Comparison of ENCODE assay signal across 1 cellular context in genomic region chr4:77156912-77157858, GRCh38.
A peak's percentile ranks its signal among the peaks of the same experiment; 100 is the strongest.
TF ChIP-seq lines count a peak whose summit lies in the region.

A gene with protein sequence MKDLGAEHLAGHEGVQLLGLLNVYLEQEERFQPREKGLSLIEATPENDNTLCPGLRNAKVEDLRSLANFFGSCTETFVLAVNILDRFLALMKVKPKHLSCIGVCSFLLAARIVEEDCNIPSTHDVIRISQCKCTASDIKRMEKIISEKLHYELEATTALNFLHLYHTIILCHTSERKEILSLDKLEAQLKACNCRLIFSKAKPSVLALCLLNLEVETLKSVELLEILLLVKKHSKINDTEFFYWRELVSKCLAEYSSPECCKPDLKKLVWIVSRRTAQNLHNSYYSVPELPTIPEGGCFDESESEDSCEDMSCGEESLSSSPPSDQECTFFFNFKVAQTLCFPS (plus strand): TSS chr4:77157207. CDS start chr4:77158533, 1,326 bp downstream.

TF ChIP-seq in HepG2, 621 proteins besides CTCF, POLR2A, EP300 and RAD21 (continued from another document and continues in another):
- TF ChIP-seq, protein P1, sequence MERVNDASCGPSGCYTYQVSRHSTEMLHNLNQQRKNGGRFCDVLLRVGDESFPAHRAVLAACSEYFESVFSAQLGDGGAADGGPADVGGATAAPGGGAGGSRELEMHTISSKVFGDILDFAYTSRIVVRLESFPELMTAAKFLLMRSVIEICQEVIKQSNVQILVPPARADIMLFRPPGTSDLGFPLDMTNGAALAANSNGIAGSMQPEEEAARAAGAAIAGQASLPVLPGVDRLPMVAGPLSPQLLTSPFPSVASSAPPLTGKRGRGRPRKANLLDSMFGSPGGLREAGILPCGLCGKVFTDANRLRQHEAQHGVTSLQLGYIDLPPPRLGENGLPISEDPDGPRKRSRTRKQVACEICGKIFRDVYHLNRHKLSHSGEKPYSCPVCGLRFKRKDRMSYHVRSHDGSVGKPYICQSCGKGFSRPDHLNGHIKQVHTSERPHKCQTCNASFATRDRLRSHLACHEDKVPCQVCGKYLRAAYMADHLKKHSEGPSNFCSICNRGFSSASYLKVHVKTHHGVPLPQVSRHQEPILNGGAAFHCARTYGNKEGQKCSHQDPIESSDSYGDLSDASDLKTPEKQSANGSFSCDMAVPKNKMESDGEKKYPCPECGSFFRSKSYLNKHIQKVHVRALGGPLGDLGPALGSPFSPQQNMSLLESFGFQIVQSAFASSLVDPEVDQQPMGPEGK (CRISPR knock-in tag; IDR thresholded peaks at IDR 0.05): peak; percentile 81
- TF ChIP-seq, protein P2, sequence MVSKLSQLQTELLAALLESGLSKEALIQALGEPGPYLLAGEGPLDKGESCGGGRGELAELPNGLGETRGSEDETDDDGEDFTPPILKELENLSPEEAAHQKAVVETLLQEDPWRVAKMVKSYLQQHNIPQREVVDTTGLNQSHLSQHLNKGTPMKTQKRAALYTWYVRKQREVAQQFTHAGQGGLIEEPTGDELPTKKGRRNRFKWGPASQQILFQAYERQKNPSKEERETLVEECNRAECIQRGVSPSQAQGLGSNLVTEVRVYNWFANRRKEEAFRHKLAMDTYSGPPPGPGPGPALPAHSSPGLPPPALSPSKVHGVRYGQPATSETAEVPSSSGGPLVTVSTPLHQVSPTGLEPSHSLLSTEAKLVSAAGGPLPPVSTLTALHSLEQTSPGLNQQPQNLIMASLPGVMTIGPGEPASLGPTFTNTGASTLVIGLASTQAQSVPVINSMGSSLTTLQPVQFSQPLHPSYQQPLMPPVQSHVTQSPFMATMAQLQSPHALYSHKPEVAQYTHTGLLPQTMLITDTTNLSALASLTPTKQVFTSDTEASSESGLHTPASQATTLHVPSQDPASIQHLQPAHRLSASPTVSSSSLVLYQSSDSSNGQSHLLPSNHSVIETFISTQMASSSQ (IDR thresholded peaks at IDR 0.05; ENCODE audit: low read depth): no peak
- TF ChIP-seq, protein P2 (CRISPR knock-in tag; IDR thresholded peaks at IDR 0.05; ENCODE audit: borderline replicate concordance): peak; percentile 35; the same call in 1 of the 2 replicates
- TF ChIP-seq ZNF891 (CRISPR knock-in tag; IDR thresholded peaks at IDR 0.05) (no peak), GPBP1L1 (CRISPR knock-in tag; IDR thresholded peaks at IDR 0.05) (no peak), ZSCAN12 (CRISPR knock-in tag; IDR thresholded peaks at IDR 0.05) (0 out of 2 replicates have a peak, but pooled peaks have one; percentile 16), BRF2 (CRISPR knock-in tag; IDR thresholded peaks at IDR 0.05) (no peak; the same call in 1 of the 2 replicates), ZNF629 (CRISPR knock-in tag; conservative IDR thresholded peaks at IDR 0.05) (no peak), CBFB (CRISPR knock-in tag; IDR thresholded peaks at IDR 0.05) (peak; percentile 45; the same call in 1 of the 2 replicates), MTF1 (CRISPR knock-in tag; IDR thresholded peaks at IDR 0.05) (no peak), NR2F1 (CRISPR knock-in tag; IDR thresholded peaks at IDR 0.05) (peak in 1 of 2 experiments; percentile 66; a peak in 2 of 4 replicates), ZNF549 (CRISPR knock-in tag; IDR thresholded peaks at IDR 0.05) (no peak), PRMT3 (CRISPR knock-in tag; IDR thresholded peaks at IDR 0.05; ENCODE audit: borderline replicate concordance, low read depth) (no peak), RBM39 (IDR thresholded peaks at IDR 0.05; ENCODE audit: low read depth, low read length, poor library complexity, severe bottlenecking) (peak; percentile 97), MTF2 (CRISPR knock-in tag; IDR thresholded peaks at IDR 0.05; ENCODE audit: borderline replicate concordance) (no peak), RFX3 (CRISPR knock-in tag; IDR thresholded peaks at IDR 0.05) (no peak), ZNF460 (CRISPR knock-in tag; IDR thresholded peaks at IDR 0.05; ENCODE audit: borderline replicate concordance) (no peak), MYNN (CRISPR knock-in tag; IDR thresholded peaks at IDR 0.05; ENCODE audit: low read depth) (no peak), GLI4 (CRISPR knock-in tag; IDR thresholded peaks at IDR 0.05; ENCODE audit: borderline replicate concordance) (no peak), ZNF20 (CRISPR knock-in tag; IDR thresholded peaks at IDR 0.05) (no peak), ZNF556 (CRISPR knock-in tag; IDR thresholded peaks at IDR 0.05; ENCODE audit: borderline replicate concordance) (peak; percentile 23; the same call in 1 of the 2 replicates), ZNF160 (CRISPR knock-in tag; IDR thresholded peaks at IDR 0.05) (no peak), ZXDC (CRISPR knock-in tag; IDR thresholded peaks at IDR 0.05) (0 out of 2 replicates have a peak, but pooled peaks have one; percentile 63), ESRRA (CRISPR knock-in tag; IDR thresholded peaks at IDR 0.05; ENCODE audit: low read depth) (peak; percentile 55; the same call in 1 of the 2 replicates), GZF1 (CRISPR knock-in tag; IDR thresholded peaks at IDR 0.05) (no peak), TCF12 (IDR thresholded peaks at IDR 0.05) (no peak), TCF12 (CRISPR knock-in tag; IDR thresholded peaks at IDR 0.05) (0 out of 2 replicates have a peak, but pooled peaks have one; percentile 40), ZNF337 (CRISPR knock-in tag; IDR thresholded peaks at IDR 0.05; ENCODE audit: borderline replicate concordance, low read depth) (no peak), ZNF792 (CRISPR knock-in tag; IDR thresholded peaks at IDR 0.05) (no peak), MEF2D (CRISPR knock-in tag; IDR thresholded peaks at IDR 0.05) (no peak), ZNF446 (CRISPR knock-in tag; IDR thresholded peaks at IDR 0.05) (no peak)
- TF ChIP-seq, protein P3, sequence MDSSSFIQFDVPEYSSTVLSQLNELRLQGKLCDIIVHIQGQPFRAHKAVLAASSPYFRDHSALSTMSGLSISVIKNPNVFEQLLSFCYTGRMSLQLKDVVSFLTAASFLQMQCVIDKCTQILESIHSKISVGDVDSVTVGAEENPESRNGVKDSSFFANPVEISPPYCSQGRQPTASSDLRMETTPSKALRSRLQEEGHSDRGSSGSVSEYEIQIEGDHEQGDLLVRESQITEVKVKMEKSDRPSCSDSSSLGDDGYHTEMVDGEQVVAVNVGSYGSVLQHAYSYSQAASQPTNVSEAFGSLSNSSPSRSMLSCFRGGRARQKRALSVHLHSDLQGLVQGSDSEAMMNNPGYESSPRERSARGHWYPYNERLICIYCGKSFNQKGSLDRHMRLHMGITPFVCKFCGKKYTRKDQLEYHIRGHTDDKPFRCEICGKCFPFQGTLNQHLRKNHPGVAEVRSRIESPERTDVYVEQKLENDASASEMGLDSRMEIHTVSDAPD (CRISPR knock-in tag; IDR thresholded peaks at IDR 0.05): 0 out of 2 replicates have a peak, but pooled peaks have one; percentile 38
- TF ChIP-seq, protein P4, sequence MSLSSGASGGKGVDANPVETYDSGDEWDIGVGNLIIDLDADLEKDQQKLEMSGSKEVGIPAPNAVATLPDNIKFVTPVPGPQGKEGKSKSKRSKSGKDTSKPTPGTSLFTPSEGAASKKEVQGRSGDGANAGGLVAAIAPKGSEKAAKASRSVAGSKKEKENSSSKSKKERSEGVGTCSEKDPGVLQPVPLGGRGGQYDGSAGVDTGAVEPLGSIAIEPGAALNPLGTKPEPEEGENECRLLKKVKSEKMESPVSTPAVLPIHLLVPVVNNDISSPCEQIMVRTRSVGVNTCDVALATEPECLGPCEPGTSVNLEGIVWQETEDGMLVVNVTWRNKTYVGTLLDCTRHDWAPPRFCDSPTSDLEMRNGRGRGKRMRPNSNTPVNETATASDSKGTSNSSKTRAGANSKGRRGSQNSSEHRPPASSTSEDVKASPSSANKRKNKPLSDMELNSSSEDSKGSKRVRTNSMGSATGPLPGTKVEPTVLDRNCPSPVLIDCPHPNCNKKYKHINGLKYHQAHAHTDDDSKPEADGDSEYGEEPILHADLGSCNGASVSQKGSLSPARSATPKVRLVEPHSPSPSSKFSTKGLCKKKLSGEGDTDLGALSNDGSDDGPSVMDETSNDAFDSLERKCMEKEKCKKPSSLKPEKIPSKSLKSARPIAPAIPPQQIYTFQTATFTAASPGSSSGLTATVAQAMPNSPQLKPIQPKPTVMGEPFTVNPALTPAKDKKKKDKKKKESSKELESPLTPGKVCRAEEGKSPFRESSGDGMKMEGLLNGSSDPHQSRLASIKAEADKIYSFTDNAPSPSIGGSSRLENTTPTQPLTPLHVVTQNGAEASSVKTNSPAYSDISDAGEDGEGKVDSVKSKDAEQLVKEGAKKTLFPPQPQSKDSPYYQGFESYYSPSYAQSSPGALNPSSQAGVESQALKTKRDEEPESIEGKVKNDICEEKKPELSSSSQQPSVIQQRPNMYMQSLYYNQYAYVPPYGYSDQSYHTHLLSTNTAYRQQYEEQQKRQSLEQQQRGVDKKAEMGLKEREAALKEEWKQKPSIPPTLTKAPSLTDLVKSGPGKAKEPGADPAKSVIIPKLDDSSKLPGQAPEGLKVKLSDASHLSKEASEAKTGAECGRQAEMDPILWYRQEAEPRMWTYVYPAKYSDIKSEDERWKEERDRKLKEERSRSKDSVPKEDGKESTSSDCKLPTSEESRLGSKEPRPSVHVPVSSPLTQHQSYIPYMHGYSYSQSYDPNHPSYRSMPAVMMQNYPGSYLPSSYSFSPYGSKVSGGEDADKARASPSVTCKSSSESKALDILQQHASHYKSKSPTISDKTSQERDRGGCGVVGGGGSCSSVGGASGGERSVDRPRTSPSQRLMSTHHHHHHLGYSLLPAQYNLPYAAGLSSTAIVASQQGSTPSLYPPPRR (CRISPR knock-in tag; IDR thresholded peaks at IDR 0.05; ENCODE audit: borderline replicate concordance): no peak
